In the genomic region with DNA sequence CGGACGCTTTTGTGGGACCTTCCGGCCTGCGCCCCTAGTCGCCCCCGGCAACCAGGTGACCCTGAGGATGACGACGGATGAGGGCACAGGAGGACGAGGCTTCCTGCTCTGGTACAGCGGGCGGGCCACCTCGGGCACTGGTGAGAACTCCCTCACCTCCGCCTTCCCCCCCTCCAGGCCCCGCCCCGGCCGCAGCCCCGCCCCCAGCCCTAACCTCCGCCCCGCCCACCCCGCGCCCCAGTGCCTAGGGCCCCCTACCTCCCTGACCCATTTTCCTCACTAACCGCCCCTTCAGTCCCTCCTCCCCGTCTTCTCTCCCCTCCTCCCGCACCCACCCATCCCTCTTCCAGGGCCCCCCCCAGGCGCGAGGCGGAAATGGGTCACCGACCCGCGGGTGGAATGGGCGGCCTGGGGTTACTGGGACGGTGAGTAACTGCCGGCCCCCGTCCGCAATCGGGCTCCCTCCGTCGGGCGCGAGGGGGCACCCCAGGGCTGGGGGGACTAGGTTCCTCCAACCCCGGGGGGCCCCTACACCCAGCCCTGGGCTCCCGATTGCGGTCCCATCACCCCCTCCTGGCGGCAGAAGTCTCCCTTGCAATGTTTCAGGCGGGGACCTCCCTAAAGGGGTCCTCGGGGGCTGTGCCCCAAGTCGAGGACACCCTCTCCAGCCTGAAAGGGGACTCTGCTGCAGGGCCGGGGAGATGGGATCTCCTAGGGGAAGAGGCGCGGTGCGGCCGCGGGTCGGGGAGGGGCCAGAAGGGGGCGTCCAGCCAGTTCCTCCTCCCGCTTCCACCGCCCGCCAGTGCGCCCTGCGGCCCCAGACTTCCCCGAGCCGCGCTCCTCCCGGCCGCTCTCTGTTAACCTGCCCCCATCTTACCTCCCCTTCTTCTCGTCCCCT, we compare ENCODE assay signal across 1 cellular context.
TF ChIP-seq lines count a peak whose summit lies in the region.

No MANE protein-coding gene starts in this region.

TF ChIP-seq in WTC11, 78 proteins besides CTCF, POLR2A, EP300 and RAD21 (continued from another document):
- TF ChIP-seq, protein P1, sequence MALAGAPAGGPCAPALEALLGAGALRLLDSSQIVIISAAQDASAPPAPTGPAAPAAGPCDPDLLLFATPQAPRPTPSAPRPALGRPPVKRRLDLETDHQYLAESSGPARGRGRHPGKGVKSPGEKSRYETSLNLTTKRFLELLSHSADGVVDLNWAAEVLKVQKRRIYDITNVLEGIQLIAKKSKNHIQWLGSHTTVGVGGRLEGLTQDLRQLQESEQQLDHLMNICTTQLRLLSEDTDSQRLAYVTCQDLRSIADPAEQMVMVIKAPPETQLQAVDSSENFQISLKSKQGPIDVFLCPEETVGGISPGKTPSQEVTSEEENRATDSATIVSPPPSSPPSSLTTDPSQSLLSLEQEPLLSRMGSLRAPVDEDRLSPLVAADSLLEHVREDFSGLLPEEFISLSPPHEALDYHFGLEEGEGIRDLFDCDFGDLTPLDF (CRISPR knock-in tag; IDR thresholded peaks at IDR 0.05) = no peak
- TF ChIP-seq, protein P2, sequence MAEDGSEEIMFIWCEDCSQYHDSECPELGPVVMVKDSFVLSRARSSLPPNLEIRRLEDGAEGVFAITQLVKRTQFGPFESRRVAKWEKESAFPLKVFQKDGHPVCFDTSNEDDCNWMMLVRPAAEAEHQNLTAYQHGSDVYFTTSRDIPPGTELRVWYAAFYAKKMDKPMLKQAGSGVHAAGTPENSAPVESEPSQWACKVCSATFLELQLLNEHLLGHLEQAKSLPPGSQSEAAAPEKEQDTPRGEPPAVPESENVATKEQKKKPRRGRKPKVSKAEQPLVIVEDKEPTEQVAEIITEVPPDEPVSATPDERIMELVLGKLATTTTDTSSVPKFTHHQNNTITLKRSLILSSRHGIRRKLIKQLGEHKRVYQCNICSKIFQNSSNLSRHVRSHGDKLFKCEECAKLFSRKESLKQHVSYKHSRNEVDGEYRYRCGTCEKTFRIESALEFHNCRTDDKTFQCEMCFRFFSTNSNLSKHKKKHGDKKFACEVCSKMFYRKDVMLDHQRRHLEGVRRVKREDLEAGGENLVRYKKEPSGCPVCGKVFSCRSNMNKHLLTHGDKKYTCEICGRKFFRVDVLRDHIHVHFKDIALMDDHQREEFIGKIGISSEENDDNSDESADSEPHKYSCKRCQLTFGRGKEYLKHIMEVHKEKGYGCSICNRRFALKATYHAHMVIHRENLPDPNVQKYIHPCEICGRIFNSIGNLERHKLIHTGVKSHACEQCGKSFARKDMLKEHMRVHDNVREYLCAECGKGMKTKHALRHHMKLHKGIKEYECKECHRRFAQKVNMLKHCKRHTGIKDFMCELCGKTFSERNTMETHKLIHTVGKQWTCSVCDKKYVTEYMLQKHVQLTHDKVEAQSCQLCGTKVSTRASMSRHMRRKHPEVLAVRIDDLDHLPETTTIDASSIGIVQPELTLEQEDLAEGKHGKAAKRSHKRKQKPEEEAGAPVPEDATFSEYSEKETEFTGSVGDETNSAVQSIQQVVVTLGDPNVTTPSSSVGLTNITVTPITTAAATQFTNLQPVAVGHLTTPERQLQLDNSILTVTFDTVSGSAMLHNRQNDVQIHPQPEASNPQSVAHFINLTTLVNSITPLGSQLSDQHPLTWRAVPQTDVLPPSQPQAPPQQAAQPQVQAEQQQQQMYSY (CRISPR knock-in tag; IDR thresholded peaks at IDR 0.05) = no peak
- TF ChIP-seq, protein P3, sequence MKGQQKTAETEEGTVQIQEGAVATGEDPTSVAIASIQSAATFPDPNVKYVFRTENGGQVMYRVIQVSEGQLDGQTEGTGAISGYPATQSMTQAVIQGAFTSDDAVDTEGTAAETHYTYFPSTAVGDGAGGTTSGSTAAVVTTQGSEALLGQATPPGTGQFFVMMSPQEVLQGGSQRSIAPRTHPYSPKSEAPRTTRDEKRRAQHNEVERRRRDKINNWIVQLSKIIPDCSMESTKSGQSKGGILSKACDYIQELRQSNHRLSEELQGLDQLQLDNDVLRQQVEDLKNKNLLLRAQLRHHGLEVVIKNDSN (CRISPR knock-in tag; IDR thresholded peaks at IDR 0.05) = peak; percentile 54; the same call in 1 of the 2 replicates
- TF ChIP-seq, protein P4, sequence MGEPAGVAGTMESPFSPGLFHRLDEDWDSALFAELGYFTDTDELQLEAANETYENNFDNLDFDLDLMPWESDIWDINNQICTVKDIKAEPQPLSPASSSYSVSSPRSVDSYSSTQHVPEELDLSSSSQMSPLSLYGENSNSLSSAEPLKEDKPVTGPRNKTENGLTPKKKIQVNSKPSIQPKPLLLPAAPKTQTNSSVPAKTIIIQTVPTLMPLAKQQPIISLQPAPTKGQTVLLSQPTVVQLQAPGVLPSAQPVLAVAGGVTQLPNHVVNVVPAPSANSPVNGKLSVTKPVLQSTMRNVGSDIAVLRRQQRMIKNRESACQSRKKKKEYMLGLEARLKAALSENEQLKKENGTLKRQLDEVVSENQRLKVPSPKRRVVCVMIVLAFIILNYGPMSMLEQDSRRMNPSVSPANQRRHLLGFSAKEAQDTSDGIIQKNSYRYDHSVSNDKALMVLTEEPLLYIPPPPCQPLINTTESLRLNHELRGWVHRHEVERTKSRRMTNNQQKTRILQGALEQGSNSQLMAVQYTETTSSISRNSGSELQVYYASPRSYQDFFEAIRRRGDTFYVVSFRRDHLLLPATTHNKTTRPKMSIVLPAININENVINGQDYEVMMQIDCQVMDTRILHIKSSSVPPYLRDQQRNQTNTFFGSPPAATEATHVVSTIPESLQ (CRISPR knock-in tag; IDR thresholded peaks at IDR 0.05) = no peak
